ENCODE assay signal across 8 cellular contexts in genomic region chr1:233328661-233329498, GRCh38. TPM values are rescaled to one million over a fixed set of nuclear protein-coding genes. Genes with fewer than 3 reads are reported as not detected.
A peak's percentile ranks its signal among the peaks of the same experiment; 100 is the strongest.
DNase-seq lines count a peak whose midpoint lies in the region; ATAC-seq, FAIRE-seq and TF ChIP-seq lines count a peak whose summit lies in the region.

No MANE protein-coding gene starts in this region.

- CTCF ChIA-PET in GM12878 (lab: Yijun Ruan, JAX) = no interaction called here

- DNase-seq in DND-41 (no peak), LNCaP clone FGC (ENCODE audit: low read depth) (no peak), GM12878 (ENCODE audit: low read depth, low spot score) (no peak), lower lobe of right lung (no peak), upper lobe of left lung (peak in 1 of 2 donors; percentile 26), NCI-H2196 (lab: John Stamatoyannopoulos, UW; ENCODE audit: unreplicated experiment) (no peak)

- TF ChIP-seq POLR2A in GM12878 (IDR thresholded peaks at IDR 0.05; ENCODE audit: low read depth, low read length) (no peak), upper lobe of left lung (IDR thresholded peaks at IDR 0.05) (no peak)

- POLR2A ChIA-PET in GM12878 (lab: Charles Lee) = no interaction called here

- TF ChIP-seq EP300 in GM12878 (IDR thresholded peaks at IDR 0.05; ENCODE audit: borderline replicate concordance in 1 of 2, control insufficient read depth in 1 of 2, low read depth in 2 of 2, low read length in 2 of 2) = no peak
- no peak for TF ChIP-seq EP300 in upper lobe of left lung (IDR thresholded peaks at IDR 0.05)

- ATAC-seq in DND-41 (ENCODE audit: insufficient read depth, low read depth) = no peak
- ATAC-seq in GM12878 = no peak
- ATAC-seq in lower lobe of right lung = no peak
- no peak for ATAC-seq in upper lobe of left lung (ENCODE audit: low FRiP score in 2 of 2)
- no peak for ATAC-seq in GM19455 (IDR thresholded peaks at IDR 0.05; ENCODE audit: unreplicated experiment)
- no peak for ATAC-seq in esophagus mucosa

- H3K36me3 ChIP-seq in DND-41 (ENCODE audit: insufficient read depth, low read length) (no peaks in the 10 kb centered on the region), GM12878 (ENCODE audit: control insufficient read depth in 2 of 2, insufficient read depth in 2 of 2, low read length in 1 of 2) (no peaks in the 10 kb centered on the region), lower lobe of right lung (no peaks in the 10 kb centered on the region), upper lobe of left lung (no peaks in the 10 kb centered on the region)

- H3K27ac ChIP-seq in DND-41 (ENCODE audit: low read length) (no peak overlapping the region), GM12878 (ENCODE audit: control insufficient read depth, insufficient read depth) (no peak overlapping the region), lower lobe of right lung (no peak overlapping the region), upper lobe of left lung (peak overlapping the region; percentile 34 to 89 (median 82))

- intact Hi-C loops in GM12878 (cut with micrococcal nuclease; ENCODE audit: unreplicated experiment) = no loop called here
- intact Hi-C loops in lower lobe of right lung (cut with DNase I) = no loop called here

- RAD21 ChIA-PET in GM12878 (lab: Charles Lee; ENCODE audit: unreplicated experiment) = no interaction called here

- BruUV-seq in GM12878 (replicated peaks; lab: Mats Ljungman, UMichigan) = no TSS peak

- no peaks in the 10 kb centered on the region for H3K27me3 ChIP-seq in DND-41 (ENCODE audit: insufficient read depth, low read length, poor library complexity)
- H3K27me3 ChIP-seq in GM12878 (replicated peaks in 1 of 2; ENCODE audit: control insufficient read depth in 2 of 2, insufficient read depth in 2 of 2, low read length in 1 of 2) = peaks cover 0 to 3% of the 10 kb centered on the region in 2 experiments
- peaks cover 3% of the 10 kb centered on the region for H3K27me3 ChIP-seq in lower lobe of right lung (ENCODE audit: low read depth)
- H3K27me3 ChIP-seq in upper lobe of left lung = peaks cover 0 to 14% (median 0%) of the 10 kb centered on the region in 4 donors

- 49% methylated on average over 22 of the region's 40 CpGs for WGBS in GM12878 (ENCODE audit: insufficient coverage, insufficient replicate concordance, low lambda C conversion rate, missing lambda C conversion rate)
- 52 to 73% methylated on average over 13 to 20 of the region's 40 CpGs for WGBS in upper lobe of left lung, 2 donors

- TF ChIP-seq CTCF in DND-41 (IDR thresholded peaks at IDR 0.05; ENCODE audit: borderline replicate concordance, extremely low read depth, low read length, poor library complexity, severe bottlenecking) = no peak
- no peak for TF ChIP-seq CTCF in LNCaP clone FGC (IDR thresholded peaks at IDR 0.05; ENCODE audit: control insufficient read depth, extremely low read depth, insufficient read depth)
- TF ChIP-seq CTCF in GM12878 (IDR thresholded peaks at IDR 0.05 in 2 of 3, conservative IDR thresholded peaks at IDR 0.05 in 1 of 3; ENCODE audit: control insufficient read depth in 2 of 3, extremely low read depth in 1 of 3, insufficient read depth in 1 of 3, low read depth in 3 of 3, low read length in 3 of 3) = no peak
- no peak for TF ChIP-seq CTCF in lower lobe of right lung (IDR thresholded peaks at IDR 0.05)
- no peak for TF ChIP-seq CTCF in upper lobe of left lung (IDR thresholded peaks at IDR 0.05)

- in situ Hi-C loops in GM12878 (cut with MboI) = no loop called here

- H3K4me2 ChIP-seq in DND-41 (ENCODE audit: insufficient read depth, low read length) (peak overlapping the region; percentile 84), GM12878 (ENCODE audit: control insufficient read depth, insufficient read depth) (peak overlapping the region; percentile 94)

- SMC1A ChIA-PET in GM12878 (lab: Charles Lee; ENCODE audit: uncharacterized antibody, unreplicated experiment) = no interaction called here

- TF ChIP-seq RAD21 in GM12878 (IDR thresholded peaks at IDR 0.05; ENCODE audit: insufficient read depth, low read depth, low read length) = no peak

- peaks cover 14% of the 10 kb centered on the region for H3K4me1 ChIP-seq in DND-41 (ENCODE audit: insufficient read depth, low read length)
- H3K4me1 ChIP-seq in GM12878 (ENCODE audit: control insufficient read depth, insufficient read depth, low read length) = no peaks in the 10 kb centered on the region; the same call in 1 of the 2 replicates
- H3K4me1 ChIP-seq in lower lobe of right lung = peaks cover 6% of the 10 kb centered on the region
- peaks cover 5 to 27% (median 19%) of the 10 kb centered on the region in 4 donors for H3K4me1 ChIP-seq in upper lobe of left lung

- no peaks in the 10 kb centered on the region for H3K9me3 ChIP-seq in DND-41 (ENCODE audit: insufficient read depth, low read length, severe bottlenecking)
- H3K9me3 ChIP-seq in GM12878 (replicated peaks; ENCODE audit: control insufficient read depth, insufficient read depth, low read length) = no peaks in the 10 kb centered on the region
- H3K9me3 ChIP-seq in lower lobe of right lung = no peaks in the 10 kb centered on the region
- no peaks in the 10 kb centered on the region for H3K9me3 ChIP-seq in upper lobe of left lung

- H4K20me1 ChIP-seq in DND-41 (ENCODE audit: insufficient read depth, low read length) = no peaks in the 10 kb centered on the region
- H4K20me1 ChIP-seq in GM12878 (ENCODE audit: control insufficient read depth, insufficient read depth) = no peaks in the 10 kb centered on the region

- peak overlapping the region; percentile 49; the same call in 1 of the 2 replicates for H3K9ac ChIP-seq in DND-41 (ENCODE audit: low read depth, low read length)
- H3K9ac ChIP-seq in GM12878 (ENCODE audit: control insufficient read depth, insufficient read depth, low read length) = no peak overlapping the region

- H3K79me2 ChIP-seq in DND-41 (ENCODE audit: insufficient read depth, low read length) (no peaks in the 10 kb centered on the region), GM12878 (ENCODE audit: control insufficient read depth, insufficient read depth, low read length) (no peaks in the 10 kb centered on the region)

- peak overlapping the region in 1 of 2 experiments; percentile 55; a peak in 2 of 4 replicates for H3K4me3 ChIP-seq in DND-41 (ENCODE audit: low read depth in 1 of 2, low read length in 2 of 2)
- peak overlapping the region; percentile 5; the same call in 1 of the 2 replicates for H3K4me3 ChIP-seq in LNCaP clone FGC (ENCODE audit: low read depth, low read length)
- peak overlapping the region; percentile 57; the same call in 1 of the 2 replicates for H3K4me3 ChIP-seq in GM12878
- peak overlapping the region; percentile 60 for H3K4me3 ChIP-seq in lower lobe of right lung
- peak overlapping the region; percentile 62 to 80 (median 66) for H3K4me3 ChIP-seq in upper lobe of left lung

- FAIRE-seq in GM12878 (lab: Jason Lieb, UNC) = no peak

- H2AFZ ChIP-seq in DND-41 (ENCODE audit: low read depth, low read length) (no peak overlapping the region), GM12878 (ENCODE audit: control insufficient read depth, low read depth, low read length) (no peak overlapping the region; the same call in 1 of the 2 replicates)

RNA-seq across cellular contexts. Expression of gene MAP3K21, which starts 1.4 kb away (rescaled TPM):
- total RNA-seq in GM12878 (2013; cell fraction: nucleolus; rRNA removed) = 0.12 and 0.31 TPM in 2 replicates
- total RNA-seq in GM12878 (2014; rRNA removed) (0.06 and 0.16 TPM in 2 replicates), GM12878 (2014; rRNA removed; fragmentation: Illumina TruSeq; extraction: Trizol) (0.13 and 0.14 TPM in 2 replicates), GM12878 (2021) (0.21 TPM in 2 replicates), lower lobe of right lung (9.2 TPM), upper lobe of left lung (10 to 100 TPM in 4 of 6 donors, 1 to 10 TPM in 2; 6.0 to 22.0 (median 12.9) TPM), esophagus mucosa (2.6 TPM)
- not detected for polyA plus RNA-seq in GM12878 (2011; ENCODE audit: low read depth)
- polyA plus RNA-seq in GM12878 (2011; rRNA removed) (0.16 and 0.36 TPM in 2 replicates), GM12878 (2014; fragmentation: Illumina TruSeq; extraction: Trizol) (0.16 TPM in 2 replicates), GM12878 (2014; fragmentation: Nextera tagmentation; extraction: Ambion mirVana) (under 1 TPM; 0.02 to 0.06 TPM), GM12878 (2014; rRNA removed) (0.09 and 0.18 TPM in 2 replicates), GM12878 (2016; fragmentation: Nextera tagmentation; extraction: Ambion mirVana) (under 1 TPM in 1 of 2 experiments, not detected in 1; 0.03 TPM)
- 0.12 and 0.21 TPM in 2 replicates for polyA plus RNA-seq in GM12878 (2011; cell fraction: cytosol; rRNA removed)
- polyA plus RNA-seq in GM12878 (2011; cell fraction: nucleus; rRNA removed) = 0.16 and 0.31 TPM in 2 replicates
- polyA plus RNA-seq in GM12878 (2012) = 0.04 and 0.18 TPM in 2 replicates
- polyA minus RNA-seq in GM12878 (2011; rRNA and poly(A)+ RNA removed) = 0.07 and 0.46 TPM in 2 replicates
- 0.53 and 0.73 TPM in 2 replicates for polyA minus RNA-seq in GM12878 (2011; cell fraction: cytosol; rRNA and poly(A)+ RNA removed)
- 0.12 and 0.48 TPM in 2 replicates for polyA minus RNA-seq in GM12878 (2011; cell fraction: nucleus; rRNA and poly(A)+ RNA removed)

RNA-seq across cellular contexts. Expression of gene PCNX2, which starts 33.4 kb away (rescaled TPM):
- 57.2 and 64.8 TPM in 2 replicates for total RNA-seq in GM12878 (2013; cell fraction: nucleolus; rRNA removed)
- total RNA-seq in GM12878 (2014; rRNA removed) (16.4 and 18.7 TPM in 2 replicates), GM12878 (2014; rRNA removed; fragmentation: Illumina TruSeq; extraction: Trizol) (10.6 and 11.9 TPM in 2 replicates), GM12878 (2021) (9.2 and 11.4 TPM in 2 replicates), lower lobe of right lung (11.3 TPM), upper lobe of left lung (10 to 100 TPM in 3 of 6 donors, 1 to 10 TPM in 3; 8.2 to 27.2 (median 14.5) TPM), esophagus mucosa (11.5 TPM)
- polyA plus RNA-seq in GM12878 (2011; ENCODE audit: low read depth) = 1.4 TPM
- polyA plus RNA-seq in GM12878 (2011; rRNA removed) (9.9 and 12.9 TPM in 2 replicates), GM12878 (2014; fragmentation: Illumina TruSeq; extraction: Trizol) (7.1 and 28.7 TPM in 2 replicates), GM12878 (2014; fragmentation: Nextera tagmentation; extraction: Ambion mirVana) (1 to 10 TPM; 2.1 to 3.4 TPM), GM12878 (2014; rRNA removed) (9.2 and 11.4 TPM in 2 replicates), GM12878 (2016; fragmentation: Nextera tagmentation; extraction: Ambion mirVana) (1 to 10 TPM; 5.0 to 5.1 TPM)
- 10.6 and 11.7 TPM in 2 replicates for polyA plus RNA-seq in GM12878 (2011; cell fraction: cytosol; rRNA removed)
- polyA plus RNA-seq in GM12878 (2011; cell fraction: nucleus; rRNA removed) = 57.1 and 63.6 TPM in 2 replicates
- 2.8 and 4.0 TPM in 2 replicates for polyA plus RNA-seq in GM12878 (2012)
- polyA minus RNA-seq in GM12878 (2011; rRNA and poly(A)+ RNA removed) = 61.9 and 76.7 TPM in 2 replicates
- polyA minus RNA-seq in GM12878 (2011; cell fraction: cytosol; rRNA and poly(A)+ RNA removed) = 10.0 and 17.1 TPM in 2 replicates
- 59.7 and 106 TPM in 2 replicates for polyA minus RNA-seq in GM12878 (2011; cell fraction: nucleus; rRNA and poly(A)+ RNA removed)

Comparison
In these comparisons a context has a peak if more than half of its experiments do, and no peak if none do; other contexts are left out.
1. H3K27ac ChIP-seq: peak in upper lobe of left lung (4 of 4); none in DND-41 (single experiment), GM12878 (single experiment) and lower lobe of right lung (single experiment).